In the genomic region with DNA sequence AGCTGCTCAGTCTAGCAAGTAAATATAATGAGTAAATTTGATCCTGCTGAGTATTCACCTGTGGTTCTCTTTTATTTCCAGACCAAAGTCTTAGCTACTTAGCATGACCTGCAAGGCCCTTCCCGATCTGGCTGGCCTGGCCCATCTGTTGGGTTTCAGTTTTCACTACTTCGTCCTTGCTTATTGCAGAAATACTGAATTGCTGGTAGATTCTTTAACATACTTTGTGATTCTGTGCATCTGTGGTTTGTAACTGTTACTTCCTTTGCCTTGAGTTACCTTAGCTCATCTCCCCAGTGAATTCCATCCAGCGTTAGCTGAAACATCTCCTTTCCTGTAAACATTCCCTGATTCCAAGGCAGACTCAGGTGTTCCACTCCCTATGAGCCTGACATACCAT, we compare ENCODE assay signal across 23 cellular contexts.
"Had no signal": no experiment of that assay in that cellular context is flagged by ENCODE, and none has a peak within 500 bp of the region (broad histone marks: within the 10 kb centered on the region; RNA-seq: fewer than 3 reads in every experiment).

No MANE protein-coding gene starts in this region.

- H3K27ac Mint-ChIP-seq: activated CD4-positive, alpha-beta T cell treated with anti-CD3 and anti-CD28 coated beads, Interleukin-2, amount 10 ng/mL, durations not matched to agents 7 days and 5 days; activated CD8-positive, alpha-beta T cell treated with anti-CD3 and anti-CD28 coated beads for 36 hours; activated naive CD4-positive, alpha-beta T cell treated with anti-CD3 and anti-CD28 coated beads, Interleukin-2, amount 10 ng/mL, durations not matched to agents 7 days and 5 days; endodermal cell; T-helper 1 cell treated with Interleukin-12 subunit alpha and Interleukin-12 subunit beta and Interleukin-4 antibody, amounts not matched to agents 30 μg/mL and 1 μg/mL, for 36 hours had no signal

- H3K4me3 ChIP-seq: coronary artery, heart left ventricle, pancreas, psoas muscle, right atrium auricular region, spleen, upper lobe of right lung had no signal

- H3K27me3 ChIP-seq: heart left ventricle, pancreas, right atrium auricular region, spleen, upper lobe of right lung had no signal

- DNase-seq: activated CD4-positive, alpha-beta T cell treated with anti-CD3 and anti-CD28 coated beads, Interleukin-2, amount 10 ng/mL, durations not matched to agents 7 days and 5 days; activated CD4-positive, CD25-positive, alpha-beta regulatory T cell treated with anti-CD3 and anti-CD28 coated beads, Interleukin-2, amount 50 U/mL, for 72 hours; activated CD8-positive, alpha-beta T cell treated with anti-CD3 and anti-CD28 coated beads for 36 hours; activated effector memory CD4-positive, alpha-beta T cell treated with anti-CD3 and anti-CD28 coated beads, Interleukin-2, amount 50 U/mL, for 16 hours; activated naive CD4-positive, alpha-beta T cell treated with anti-CD3 and anti-CD28 coated beads, Interleukin-2, amount 10 ng/mL, durations not matched to agents 7 days and 5 days; amygdala; cerebellar nuclear complex; endodermal cell; heart left ventricle; islet precursor cell; left cardiac atrium; nephron progenitor cell; pancreas; psoas muscle; spleen; stimulated activated CD4-positive, alpha-beta T cell treated with anti-CD3 and anti-CD28 coated beads, Interleukin-4, amount 100 ng/mL, for 24 hours; stimulated activated naive CD8-positive, alpha-beta T cell treated with anti-CD3 and anti-CD28 coated beads, Interleukin-15, Interleukin-2, amounts not matched to agents 100 U/mL and 50 U/mL, for 24 hours; upper lobe of right lung had no signal

- H3K4me1 Mint-ChIP-seq: activated CD4-positive, alpha-beta T cell treated with anti-CD3 and anti-CD28 coated beads, Interleukin-2, amount 10 ng/mL, durations not matched to agents 7 days and 5 days; activated naive CD4-positive, alpha-beta T cell treated with anti-CD3 and anti-CD28 coated beads, Interleukin-2, amount 10 ng/mL, durations not matched to agents 7 days and 5 days; endodermal cell; nephron progenitor cell had no signal

- H3K27ac ChIP-seq: coronary artery, heart left ventricle, pancreas, psoas muscle, right atrium auricular region, upper lobe of right lung, VCaP had no signal

- ATAC-seq: activated CD8-positive, alpha-beta T cell treated with anti-CD3 and anti-CD28 coated beads for 36 hours; heart left ventricle; left cardiac atrium; pancreas; psoas muscle; stimulated activated naive CD8-positive, alpha-beta T cell treated with anti-CD3 and anti-CD28 coated beads, Interleukin-15, Interleukin-2, amounts not matched to agents 100 U/mL and 50 U/mL, for 24 hours; upper lobe of right lung had no signal

- H3K9me3 ChIP-seq: heart left ventricle, pancreas, psoas muscle, right atrium auricular region, spleen, upper lobe of right lung had no signal

- H3K27me3 Mint-ChIP-seq: activated CD4-positive, alpha-beta T cell treated with anti-CD3 and anti-CD28 coated beads, Interleukin-2, amount 10 ng/mL, durations not matched to agents 7 days and 5 days; activated CD8-positive, alpha-beta T cell treated with anti-CD3 and anti-CD28 coated beads for 36 hours; activated naive CD4-positive, alpha-beta T cell treated with anti-CD3 and anti-CD28 coated beads, Interleukin-2, amount 10 ng/mL, durations not matched to agents 7 days and 5 days; memory B cell had no signal

- H3K4me1 ChIP-seq: heart left ventricle, pancreas, psoas muscle, right atrium auricular region, spleen, upper lobe of right lung had no signal

- H3K9me3 Mint-ChIP-seq: activated CD4-positive, alpha-beta T cell treated with anti-CD3 and anti-CD28 coated beads, Interleukin-2, amount 10 ng/mL, durations not matched to agents 7 days and 5 days; activated CD8-positive, alpha-beta T cell treated with anti-CD3 and anti-CD28 coated beads for 36 hours; activated naive CD4-positive, alpha-beta T cell treated with anti-CD3 and anti-CD28 coated beads, Interleukin-2, amount 10 ng/mL, durations not matched to agents 7 days and 5 days; endodermal cell; memory B cell; nephron progenitor cell; T-helper 1 cell treated with Interleukin-12 subunit alpha and Interleukin-12 subunit beta and Interleukin-4 antibody, amounts not matched to agents 30 μg/mL and 1 μg/mL, for 36 hours had no signal

- H3K4me3 Mint-ChIP-seq: activated CD4-positive, alpha-beta T cell treated with anti-CD3 and anti-CD28 coated beads, Interleukin-2, amount 10 ng/mL, durations not matched to agents 7 days and 5 days; activated CD8-positive, alpha-beta T cell treated with anti-CD3 and anti-CD28 coated beads for 36 hours; activated naive CD4-positive, alpha-beta T cell treated with anti-CD3 and anti-CD28 coated beads, Interleukin-2, amount 10 ng/mL, durations not matched to agents 7 days and 5 days; endodermal cell; memory B cell; nephron progenitor cell; T-helper 1 cell treated with Interleukin-12 subunit alpha and Interleukin-12 subunit beta and Interleukin-4 antibody, amounts not matched to agents 30 μg/mL and 1 μg/mL, for 36 hours had no signal
